ENCODE assay signal across 27 cellular contexts in genomic region chr9:102445181-102445747, GRCh38.
"Had no signal": no experiment of that assay in that cellular context is flagged by ENCODE, and none has a peak within 500 bp of the region (broad histone marks: within the 10 kb centered on the region; RNA-seq: fewer than 3 reads in every experiment).

No MANE protein-coding gene starts in this region.

- H3K27ac ChIP-seq: breast epithelium, dorsolateral prefrontal cortex, hepatocyte, left lung, neural progenitor cell, right lobe of liver, stomach, suprapubic skin, transverse colon had no signal

- H3K4me1 ChIP-seq: breast epithelium, left lung, neural progenitor cell, right lobe of liver, stomach, suprapubic skin, transverse colon had no signal

- H3K9me3 ChIP-seq: breast epithelium, right lobe of liver, transverse colon had no signal

- H3K27me3 ChIP-seq: breast epithelium, dorsolateral prefrontal cortex, hepatocyte, left lung, neural progenitor cell, right lobe of liver, stomach, suprapubic skin, transverse colon had no signal

- H3K9ac ChIP-seq: neural progenitor cell had no signal

- H2AFZ ChIP-seq: hepatocyte, neural progenitor cell had no signal

- H3K4me2 ChIP-seq: hepatocyte, neural progenitor cell had no signal

- H3K4me3 ChIP-seq: breast epithelium, dorsolateral prefrontal cortex, hepatocyte, left lung, neural progenitor cell, right lobe of liver, stomach, suprapubic skin, transverse colon had no signal

- H3K79me2 ChIP-seq: hepatocyte had no signal

- ATAC-seq: activated T-cell treated with anti-CD3 and anti-CD28 coated beads, Interleukin-2, amount 50 U/mL, for 4 hours; effector memory CD8-positive, alpha-beta T cell; esophagus mucosa; left lung; naive thymus-derived CD8-positive, alpha-beta T cell; right lobe of liver; stimulated activated memory B cell treated with anti-CD40 and anti-IgM and Interleukin-4, amounts not matched to agents 10 μg/mL and 1 μg/mL and 100 μg/mL, for 72 hours had no signal

- H3K36me3 ChIP-seq: left lung, neural progenitor cell, right lobe of liver, stomach, suprapubic skin, transverse colon had no signal

- DNase-seq: activated CD4-positive, alpha-beta T cell treated with anti-CD3 and anti-CD28 coated beads for 4 hours; activated CD4-positive, alpha-beta T cell treated with anti-CD3 and anti-CD28 coated beads, Interleukin-2, amount 50 U/mL, for 48 hours; activated CD4-positive, CD25-positive, alpha-beta regulatory T cell; activated CD8-positive, alpha-beta memory T cell treated with anti-CD3 and anti-CD28 coated beads, Interleukin-2, amount 50 U/mL, for 48 hours; activated naive CD4-positive, alpha-beta T cell treated with Interleukin-2 at 50 U/mL for 16 hours; activated naive CD8-positive, alpha-beta T cell treated with anti-CD3 and anti-CD28 coated beads, Interleukin-2, amount 10 ng/mL, durations not matched to agents 7 days and 5 days; activated T-cell treated with anti-CD3 and anti-CD28 coated beads, Interleukin-2, amount 50 U/mL, for 4 hours; amniotic stem cell; dorsolateral prefrontal cortex; effector memory CD8-positive, alpha-beta T cell; foreskin melanocyte; glutamatergic neuron; kidney glomerular epithelial cell; left lung; naive thymus-derived CD8-positive, alpha-beta T cell; posterior cingulate gyrus; right lobe of liver; small intestine; stimulated activated CD4-positive, alpha-beta T cell treated with anti-CD3 and anti-CD28 coated beads, Interleukin-15, amount 100 ng/mL, for 24 hours; stomach; transverse colon had no signal
